ENCODE assay signal across 8 cellular contexts in genomic region chr9:36485647-36486453, GRCh38.
DNase-seq lines count a peak whose midpoint lies in the region; ATAC-seq and TF ChIP-seq lines count a peak whose summit lies in the region.

No MANE protein-coding gene starts in this region.

- TSS peak; percentile 25 for BruUV-seq in Calu3 (replicated peaks; lab: Mats Ljungman, UMichigan)

- TF ChIP-seq CTCF in Calu3 (IDR thresholded peaks at IDR 0.05; ENCODE audit: unreplicated experiment) (no peak), brain microvascular endothelial cell (IDR thresholded peaks at IDR 0.05; ENCODE audit: low read depth, low read length, missing control alignments) (no peak)

- intact Hi-C loops in Calu3 (cut with micrococcal nuclease; ENCODE audit: unreplicated experiment), result no loop called here

- no peaks in the 10 kb centered on the region for H3K4me1 ChIP-seq in urinary bladder (ENCODE audit: insufficient read depth)

- peak overlapping the region; percentile 68 for H3K27ac ChIP-seq in brain microvascular endothelial cell
- H3K27ac ChIP-seq in urinary bladder (ENCODE audit: low read depth), result peak overlapping the region; percentile 90

- peaks cover 12% of the 10 kb centered on the region for H3K36me3 Mint-ChIP-seq in Calu3 (ENCODE audit: insufficient read depth, unreplicated experiment)

- ATAC-seq in HG02588 (IDR thresholded peaks at IDR 0.05; ENCODE audit: unreplicated experiment), result no peak

- H3K4me3 ChIP-seq in brain microvascular endothelial cell (ENCODE audit: low read depth, low read length) (peak overlapping the region; percentile 91), urinary bladder (ENCODE audit: low read depth, low read length) (peak overlapping the region; percentile 99)

- in situ Hi-C loops in KBM-7 (cut with MboI; ENCODE audit: low pct_unique_long_range_greater_than_20kb, low sequenced_read_pairs) (no loop called here), brain microvascular endothelial cell (cut with HindIII; ENCODE audit: low pct_ligation_motif_present, low sequenced_read_pairs) (no loop called here)

- no peaks in the 10 kb centered on the region for H3K27me3 ChIP-seq in brain microvascular endothelial cell (replicated peaks)

- WGBS in urinary bladder, result 10% methylated on average over 13 of the region's 13 CpGs

- CTCF ChIA-PET in Calu3 (lab: Charles Lee), result no interaction called here

- H3K36me3 ChIP-seq in brain microvascular endothelial cell (replicated peaks), result no peaks in the 10 kb centered on the region
- no peaks in the 10 kb centered on the region for H3K36me3 ChIP-seq in urinary bladder (ENCODE audit: insufficient read depth)

- H3K4me1 Mint-ChIP-seq in Calu3 (ENCODE audit: low read depth, unreplicated experiment), result peaks cover 13% of the 10 kb centered on the region

- H3K9me3 Mint-ChIP-seq in Calu3 (ENCODE audit: low read depth, unreplicated experiment), result no peaks in the 10 kb centered on the region

- no peaks in the 10 kb centered on the region for H3K27me3 Mint-ChIP-seq in Calu3 (ENCODE audit: unreplicated experiment)

- peak overlapping the region; percentile 69 for H3K4me3 Mint-ChIP-seq in Calu3 (ENCODE audit: low read depth, unreplicated experiment)

- DNase-seq in Calu3, result no peak
- peak; percentile 30 for DNase-seq in KBM-7
- DNase-seq in brain microvascular endothelial cell, result no peak
- DNase-seq in lung microvascular endothelial cell (ENCODE audit: low read depth in 2 of 2), result peak; percentile 20 to 37
- DNase-seq in NCI-H748 treated with DMSO at 0.1 percent for 48 hours (lab: John Stamatoyannopoulos, UW), result no peak
- no peak for DNase-seq in NCI-H2227 (lab: John Stamatoyannopoulos, UW; ENCODE audit: unreplicated experiment)

- no peak overlapping the region for H3K27ac Mint-ChIP-seq in Calu3 (ENCODE audit: unreplicated experiment)

Comparison
In these comparisons a context has a peak if more than half of its experiments do, and no peak if none do; other contexts are left out.
1. DNase-seq: peak in KBM-7 (single experiment) and lung microvascular endothelial cell (2 of 2); none in Calu3 (single experiment), brain microvascular endothelial cell (single experiment), NCI-H748 treated with DMSO at 0.1 percent for 48 hours (single experiment) and NCI-H2227 (single experiment).